Comparison of ENCODE assay signal across 22 cellular contexts in genomic region chr2:236119003-236119402, GRCh38. TPM values are rescaled to one million over a fixed set of nuclear protein-coding genes. Genes with fewer than 3 reads are reported as not detected.
DNase-seq lines count a peak whose midpoint lies in the region; ATAC-seq and TF ChIP-seq lines count a peak whose summit lies in the region.
"Had no signal": no experiment of that assay in that cellular context is flagged by ENCODE, and none has a peak within 500 bp of the region (broad histone marks: within the 10 kb centered on the region; RNA-seq: fewer than 3 reads in every experiment).

No MANE protein-coding gene starts in this region.

- H3K36me3 Mint-ChIP-seq in nephron progenitor cell (ENCODE audit: low read depth): peaks cover 25% of the 10 kb centered on the region
- H3K36me3 Mint-ChIP-seq in stimulated activated effector memory CD8-positive, alpha-beta T cell treated with anti-CD3 and anti-CD28 coated beads, Interleukin-12 subunit alpha, Interleukin-12 subunit beta, amount 100 ng/mL, for 72 hours: no peaks in the 10 kb centered on the region
- H3K36me3 Mint-ChIP-seq: CD14-positive monocyte; CD8-positive, alpha-beta memory T cell had no signal

- DNase-seq in left ventricle myocardium superior: peak; percentile 6
- no peak for DNase-seq in Right ventricle myocardium superior
- no peak for DNase-seq in nephron progenitor cell
- no peak for DNase-seq in stimulated activated effector memory CD8-positive, alpha-beta T cell treated with anti-CD3 and anti-CD28 coated beads, Interleukin-12 subunit alpha, Interleukin-12 subunit beta, amount 100 ng/mL, for 72 hours (ENCODE audit: low spot score in 2 of 2)
- DNase-seq in MV-4-11 (lab: John Stamatoyannopoulos, UW): no peak
- no peak for DNase-seq in globus pallidus (ENCODE audit: low spot score)
- DNase-seq: 8988T; ACHN; AML-193; BE2C; CD4-positive, alpha-beta T cell; CD8-positive, alpha-beta memory T cell; DMS 273 treated with DMSO at 0.1 percent for 48 hours; EL; GDM1; GM23248; H9 had no signal

- TF ChIP-seq CTCF in nephron progenitor cell (IDR thresholded peaks at IDR 0.05): no peak

- H3K9me3 Mint-ChIP-seq in nephron progenitor cell: no peaks in the 10 kb centered on the region
- H3K9me3 Mint-ChIP-seq in stimulated activated effector memory CD8-positive, alpha-beta T cell treated with anti-CD3 and anti-CD28 coated beads, Interleukin-12 subunit alpha, Interleukin-12 subunit beta, amount 100 ng/mL, for 72 hours: no peaks in the 10 kb centered on the region
- H3K9me3 Mint-ChIP-seq: CD4-positive, alpha-beta T cell; H9 had no signal

- H3K4me3 Mint-ChIP-seq in nephron progenitor cell: peak overlapping the region; percentile 67
- no peak overlapping the region for H3K4me3 Mint-ChIP-seq in stimulated activated effector memory CD8-positive, alpha-beta T cell treated with anti-CD3 and anti-CD28 coated beads, Interleukin-12 subunit alpha, Interleukin-12 subunit beta, amount 100 ng/mL, for 72 hours
- H3K4me3 Mint-ChIP-seq: CD4-positive, alpha-beta T cell; CD8-positive, alpha-beta memory T cell; H9 had no signal

- ATAC-seq in left ventricle myocardium superior: no peak
- no peak for ATAC-seq in Right ventricle myocardium superior (ENCODE audit: poor library complexity)
- ATAC-seq in stimulated activated effector memory CD8-positive, alpha-beta T cell treated with anti-CD3 and anti-CD28 coated beads, Interleukin-12 subunit alpha, Interleukin-12 subunit beta, amount 100 ng/mL, for 72 hours: no peak
- ATAC-seq in GM18502 (IDR thresholded peaks at IDR 0.05; ENCODE audit: poor library complexity, unreplicated experiment): no peak
- ATAC-seq: A549, GM12878, HCT116 had no signal

- peak overlapping the region; percentile 91 for H3K27ac Mint-ChIP-seq in nephron progenitor cell
- H3K27ac Mint-ChIP-seq in stimulated activated effector memory CD8-positive, alpha-beta T cell treated with anti-CD3 and anti-CD28 coated beads, Interleukin-12 subunit alpha, Interleukin-12 subunit beta, amount 100 ng/mL, for 72 hours: peak overlapping the region; percentile 35
- H3K27ac Mint-ChIP-seq: CD4-positive, alpha-beta T cell; CD8-positive, alpha-beta memory T cell; H9 had no signal

- H3K4me1 Mint-ChIP-seq in nephron progenitor cell: peaks cover 78% of the 10 kb centered on the region
- peaks cover 11% of the 10 kb centered on the region for H3K4me1 Mint-ChIP-seq in stimulated activated effector memory CD8-positive, alpha-beta T cell treated with anti-CD3 and anti-CD28 coated beads, Interleukin-12 subunit alpha, Interleukin-12 subunit beta, amount 100 ng/mL, for 72 hours
- H3K4me1 Mint-ChIP-seq: CD14-positive monocyte; CD8-positive, alpha-beta memory T cell had no signal

- intact Hi-C loops in left ventricle myocardium superior (cut with micrococcal nuclease): no loop called here
- intact Hi-C loops in Right ventricle myocardium superior (cut with DNase I): no loop called here

- H3K27me3 Mint-ChIP-seq in nephron progenitor cell (ENCODE audit: low read depth, poor library complexity): peaks cover 4% of the 10 kb centered on the region

RNA-seq across cellular contexts. Expression of gene GBX2, which starts 49.2 kb away (rescaled TPM):
- not detected for total RNA-seq in left ventricle myocardium superior
- total RNA-seq in Right ventricle myocardium superior: not detected
- total RNA-seq: CD4-positive, alpha-beta T cell; CD8-positive, alpha-beta memory T cell; GM12878; GM23248 had no signal
